ENCODE assay signal across 1 cellular context in genomic region chr12:104986022-104986941, GRCh38.
TF ChIP-seq lines count a peak whose summit lies in the region.

NOPCHAP1 (plus strand) TSS chr12:104986316; CDS start chr12:104986353, 37 bp downstream.

TF ChIP-seq in GM12878, 131 proteins besides CTCF, POLR2A, EP300 and RAD21 (continued from another document):
- peak; percentile 15 for TF ChIP-seq USF1 (IDR thresholded peaks at IDR 0.05; ENCODE audit: borderline replicate concordance, extremely low read length, insufficient read depth, low read depth, low read length)
